In the genomic region with DNA sequence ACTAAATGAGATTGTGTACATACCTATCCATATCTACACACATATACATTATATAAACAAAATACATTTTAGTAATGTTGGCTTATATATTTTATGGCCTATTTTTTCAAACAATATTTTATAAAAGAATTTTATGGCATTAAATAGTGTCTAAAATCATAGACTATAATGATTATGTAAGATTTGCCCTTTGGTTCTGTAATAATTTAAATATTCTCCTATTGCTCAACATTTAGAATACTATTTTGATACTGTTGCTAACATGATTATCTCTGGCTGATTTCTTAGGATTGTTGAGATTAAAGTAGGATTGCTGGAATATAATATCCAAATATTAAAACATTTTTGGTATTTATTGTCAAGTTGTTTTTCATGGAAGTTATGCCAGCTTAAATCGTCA, we compare ENCODE assay signal across 8 cellular contexts.
"Had no signal": no experiment of that assay in that cellular context is flagged by ENCODE, and none has a peak within 500 bp of the region (broad histone marks: within the 10 kb centered on the region; RNA-seq: fewer than 3 reads in every experiment).

No MANE protein-coding gene starts in this region.

- H3K27ac Mint-ChIP-seq: IgD-negative memory B cell had no signal

- H3K27ac ChIP-seq: HL-60, KMS-11 had no signal

- H3K36me3 Mint-ChIP-seq: IgD-negative memory B cell had no signal

- H3K4me1 Mint-ChIP-seq: IgD-negative memory B cell had no signal

- FAIRE-seq: HepG2, HTR-8/SVneo had no signal

- DNase-seq: IMR-90, KBM-7, KG1 had no signal

- H3K4me2 ChIP-seq: KMS-11 had no signal

- H3K4me3 Mint-ChIP-seq: IgD-negative memory B cell had no signal

- H3K27me3 Mint-ChIP-seq: IgD-negative memory B cell had no signal

- ATAC-seq: HepG2 had no signal

- H3K9ac ChIP-seq: KMS-11 had no signal
